Comparison of ENCODE assay signal across 1 cellular context in the genomic region with DNA sequence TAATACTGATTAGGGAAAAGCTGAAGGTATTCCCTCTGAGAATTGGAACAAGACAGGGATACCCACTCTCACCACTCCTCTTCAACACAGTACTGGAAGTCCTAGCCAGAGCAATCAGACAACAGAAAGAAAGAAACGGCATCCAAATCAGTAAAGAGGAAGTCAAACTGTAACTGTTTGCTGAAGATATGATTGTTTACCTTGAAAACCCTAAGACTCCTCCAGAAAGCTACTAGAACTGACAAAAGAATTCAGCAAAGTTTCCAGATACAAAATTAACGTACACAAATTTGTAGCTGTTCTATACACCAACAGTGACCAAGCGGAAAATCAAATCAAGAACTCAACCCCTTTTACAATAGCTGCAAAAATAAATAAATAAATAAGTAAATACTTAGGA.
A peak's percentile ranks its signal among the peaks of the same experiment; 100 is the strongest.
TF ChIP-seq lines count a peak whose summit lies in the region.

No MANE protein-coding gene starts in this region.

TF ChIP-seq in K562, 482 proteins besides CTCF, POLR2A, EP300 and RAD21 (continued from another document and continues in another):
- TF ChIP-seq, protein P1, sequence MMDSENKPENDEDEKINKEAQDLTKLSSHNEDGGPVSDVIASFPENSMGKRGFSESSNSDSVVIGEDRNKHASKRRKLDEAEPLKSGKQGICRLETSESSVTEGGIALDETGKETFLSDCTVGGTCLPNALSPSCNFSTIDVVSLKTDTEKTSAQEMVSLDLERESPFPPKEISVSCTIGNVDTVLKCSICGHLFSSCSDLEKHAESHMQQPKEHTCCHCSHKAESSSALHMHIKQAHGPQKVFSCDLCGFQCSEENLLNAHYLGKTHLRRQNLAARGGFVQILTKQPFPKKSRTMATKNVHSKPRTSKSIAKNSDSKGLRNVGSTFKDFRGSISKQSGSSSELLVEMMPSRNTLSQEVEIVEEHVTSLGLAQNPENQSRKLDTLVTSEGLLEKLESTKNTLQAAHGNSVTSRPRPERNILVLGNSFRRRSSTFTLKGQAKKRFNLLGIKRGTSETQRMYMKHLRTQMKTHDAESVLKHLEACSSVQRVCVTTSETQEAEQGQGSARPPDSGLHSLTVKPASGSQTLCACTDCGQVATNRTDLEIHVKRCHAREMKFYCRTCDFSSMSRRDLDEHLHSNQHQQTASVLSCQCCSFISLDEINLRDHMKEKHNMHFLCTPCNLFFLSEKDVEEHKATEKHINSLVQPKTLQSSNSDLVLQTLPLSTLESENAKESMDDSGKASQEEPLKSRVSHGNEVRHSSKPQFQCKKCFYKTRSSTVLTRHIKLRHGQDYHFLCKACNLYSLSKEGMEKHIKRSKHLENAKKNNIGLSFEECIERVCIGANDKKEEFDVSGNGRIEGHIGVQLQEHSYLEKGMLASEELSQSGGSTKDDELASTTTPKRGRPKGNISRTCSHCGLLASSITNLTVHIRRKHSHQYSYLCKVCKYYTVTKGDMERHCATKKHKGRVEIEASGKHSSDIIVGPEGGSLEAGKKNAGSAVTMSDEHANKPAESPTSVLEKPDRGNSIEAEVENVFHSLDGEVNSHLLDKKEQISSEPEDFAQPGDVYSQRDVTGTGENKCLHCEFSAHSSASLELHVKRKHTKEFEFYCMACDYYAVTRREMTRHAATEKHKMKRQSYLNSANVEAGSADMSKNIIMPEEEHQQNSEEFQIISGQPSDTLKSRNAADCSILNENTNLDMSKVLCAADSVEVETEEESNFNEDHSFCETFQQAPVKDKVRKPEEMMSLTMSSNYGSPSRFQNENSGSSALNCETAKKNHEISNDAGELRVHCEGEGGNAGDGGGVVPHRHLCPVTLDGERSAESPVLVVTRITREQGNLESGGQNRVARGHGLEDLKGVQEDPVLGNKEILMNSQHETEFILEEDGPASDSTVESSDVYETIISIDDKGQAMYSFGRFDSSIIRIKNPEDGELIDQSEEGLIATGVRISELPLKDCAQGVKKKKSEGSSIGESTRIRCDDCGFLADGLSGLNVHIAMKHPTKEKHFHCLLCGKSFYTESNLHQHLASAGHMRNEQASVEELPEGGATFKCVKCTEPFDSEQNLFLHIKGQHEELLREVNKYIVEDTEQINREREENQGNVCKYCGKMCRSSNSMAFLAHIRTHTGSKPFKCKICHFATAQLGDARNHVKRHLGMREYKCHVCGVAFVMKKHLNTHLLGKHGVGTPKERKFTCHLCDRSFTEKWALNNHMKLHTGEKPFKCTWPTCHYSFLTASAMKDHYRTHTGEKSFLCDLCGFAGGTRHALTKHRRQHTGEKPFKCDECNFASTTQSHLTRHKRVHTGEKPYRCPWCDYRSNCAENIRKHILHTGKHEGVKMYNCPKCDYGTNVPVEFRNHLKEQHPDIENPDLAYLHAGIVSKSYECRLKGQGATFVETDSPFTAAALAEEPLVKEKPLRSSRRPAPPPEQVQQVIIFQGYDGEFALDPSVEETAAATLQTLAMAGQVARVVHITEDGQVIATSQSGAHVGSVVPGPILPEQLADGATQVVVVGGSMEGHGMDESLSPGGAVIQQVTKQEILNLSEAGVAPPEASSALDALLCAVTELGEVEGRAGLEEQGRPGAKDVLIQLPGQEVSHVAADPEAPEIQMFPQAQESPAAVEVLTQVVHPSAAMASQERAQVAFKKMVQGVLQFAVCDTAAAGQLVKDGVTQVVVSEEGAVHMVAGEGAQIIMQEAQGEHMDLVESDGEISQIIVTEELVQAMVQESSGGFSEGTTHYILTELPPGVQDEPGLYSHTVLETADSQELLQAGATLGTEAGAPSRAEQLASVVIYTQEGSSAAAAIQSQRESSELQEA (IDR thresholded peaks at IDR 0.05; ENCODE audit: low read depth): no peak
- no peak for TF ChIP-seq ZNF75A (CRISPR knock-in tag; IDR thresholded peaks at IDR 0.05)
- TF ChIP-seq ZNF121 (CRISPR knock-in tag; conservative IDR thresholded peaks at IDR 0.05): no peak
- TF ChIP-seq ZC3H4 (CRISPR knock-in tag; IDR thresholded peaks at IDR 0.05; ENCODE audit: borderline replicate concordance): no peak
- TF ChIP-seq TCF3 (CRISPR knock-in tag; IDR thresholded peaks at IDR 0.05): peak; percentile 75
- no peak for TF ChIP-seq U2AF2 (optimal IDR thresholded peaks at IDR 0.05; ENCODE audit: low read depth, low read length)
- TF ChIP-seq, protein P2, sequence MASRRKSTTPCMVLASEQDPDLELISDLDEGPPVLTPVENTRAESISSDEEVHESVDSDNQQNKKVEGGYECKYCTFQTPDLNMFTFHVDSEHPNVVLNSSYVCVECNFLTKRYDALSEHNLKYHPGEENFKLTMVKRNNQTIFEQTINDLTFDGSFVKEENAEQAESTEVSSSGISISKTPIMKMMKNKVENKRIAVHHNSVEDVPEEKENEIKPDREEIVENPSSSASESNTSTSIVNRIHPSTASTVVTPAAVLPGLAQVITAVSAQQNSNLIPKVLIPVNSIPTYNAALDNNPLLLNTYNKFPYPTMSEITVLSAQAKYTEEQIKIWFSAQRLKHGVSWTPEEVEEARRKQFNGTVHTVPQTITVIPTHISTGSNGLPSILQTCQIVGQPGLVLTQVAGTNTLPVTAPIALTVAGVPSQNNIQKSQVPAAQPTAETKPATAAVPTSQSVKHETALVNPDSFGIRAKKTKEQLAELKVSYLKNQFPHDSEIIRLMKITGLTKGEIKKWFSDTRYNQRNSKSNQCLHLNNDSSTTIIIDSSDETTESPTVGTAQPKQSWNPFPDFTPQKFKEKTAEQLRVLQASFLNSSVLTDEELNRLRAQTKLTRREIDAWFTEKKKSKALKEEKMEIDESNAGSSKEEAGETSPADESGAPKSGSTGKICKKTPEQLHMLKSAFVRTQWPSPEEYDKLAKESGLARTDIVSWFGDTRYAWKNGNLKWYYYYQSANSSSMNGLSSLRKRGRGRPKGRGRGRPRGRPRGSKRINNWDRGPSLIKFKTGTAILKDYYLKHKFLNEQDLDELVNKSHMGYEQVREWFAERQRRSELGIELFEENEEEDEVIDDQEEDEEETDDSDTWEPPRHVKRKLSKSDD (conservative IDR thresholded peaks at IDR 0.05; ENCODE audit: low read length): no peak
- no peak for TF ChIP-seq HDAC6 (IDR thresholded peaks at IDR 0.05; ENCODE audit: low read depth, low read length)
- no peak for TF ChIP-seq ZNF444 (CRISPR knock-in tag; IDR thresholded peaks at IDR 0.05)
- no peak for TF ChIP-seq HMG20A (CRISPR knock-in tag; conservative IDR thresholded peaks at IDR 0.05)
- TF ChIP-seq RFX1 (IDR thresholded peaks at IDR 0.05): no peak
- TF ChIP-seq, protein P3, sequence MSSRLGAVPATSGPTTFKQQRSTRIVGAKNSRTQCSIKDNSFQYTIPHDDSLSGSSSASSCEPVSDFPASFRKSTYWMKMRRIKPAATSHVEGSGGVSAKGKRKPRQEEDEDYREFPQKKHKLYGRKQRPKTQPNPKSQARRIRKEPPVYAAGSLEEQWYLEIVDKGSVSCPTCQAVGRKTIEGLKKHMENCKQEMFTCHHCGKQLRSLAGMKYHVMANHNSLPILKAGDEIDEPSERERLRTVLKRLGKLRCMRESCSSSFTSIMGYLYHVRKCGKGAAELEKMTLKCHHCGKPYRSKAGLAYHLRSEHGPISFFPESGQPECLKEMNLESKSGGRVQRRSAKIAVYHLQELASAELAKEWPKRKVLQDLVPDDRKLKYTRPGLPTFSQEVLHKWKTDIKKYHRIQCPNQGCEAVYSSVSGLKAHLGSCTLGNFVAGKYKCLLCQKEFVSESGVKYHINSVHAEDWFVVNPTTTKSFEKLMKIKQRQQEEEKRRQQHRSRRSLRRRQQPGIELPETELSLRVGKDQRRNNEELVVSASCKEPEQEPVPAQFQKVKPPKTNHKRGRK (tag; IDR thresholded peaks at IDR 0.05): no peak
- TF ChIP-seq CEBPG (CRISPR knock-in tag; IDR thresholded peaks at IDR 0.05): no peak
- no peak for TF ChIP-seq CEBPG (tag; conservative IDR thresholded peaks at IDR 0.05 in 1 of 2, IDR thresholded peaks at IDR 0.05 in 1 of 2)
- no peak for TF ChIP-seq ZNF253 (CRISPR knock-in tag; conservative IDR thresholded peaks at IDR 0.05)
- TF ChIP-seq GABPB2 (CRISPR knock-in tag; conservative IDR thresholded peaks at IDR 0.05): no peak
- TF ChIP-seq RCOR1 (IDR thresholded peaks at IDR 0.05; ENCODE audit: borderline replicate concordance in 1 of 2, low read depth in 2 of 2, low read length in 2 of 2): peak in 1 of 2 experiments; percentile 74; a peak in 2 of 4 replicates
- TF ChIP-seq, protein P4, sequence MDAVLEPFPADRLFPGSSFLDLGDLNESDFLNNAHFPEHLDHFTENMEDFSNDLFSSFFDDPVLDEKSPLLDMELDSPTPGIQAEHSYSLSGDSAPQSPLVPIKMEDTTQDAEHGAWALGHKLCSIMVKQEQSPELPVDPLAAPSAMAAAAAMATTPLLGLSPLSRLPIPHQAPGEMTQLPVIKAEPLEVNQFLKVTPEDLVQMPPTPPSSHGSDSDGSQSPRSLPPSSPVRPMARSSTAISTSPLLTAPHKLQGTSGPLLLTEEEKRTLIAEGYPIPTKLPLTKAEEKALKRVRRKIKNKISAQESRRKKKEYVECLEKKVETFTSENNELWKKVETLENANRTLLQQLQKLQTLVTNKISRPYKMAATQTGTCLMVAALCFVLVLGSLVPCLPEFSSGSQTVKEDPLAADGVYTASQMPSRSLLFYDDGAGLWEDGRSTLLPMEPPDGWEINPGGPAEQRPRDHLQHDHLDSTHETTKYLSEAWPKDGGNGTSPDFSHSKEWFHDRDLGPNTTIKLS (IDR thresholded peaks at IDR 0.05; ENCODE audit: borderline replicate concordance, low read depth): no peak
- TF ChIP-seq ZNF764 (CRISPR knock-in tag; IDR thresholded peaks at IDR 0.05; ENCODE audit: low read depth): no peak
- TF ChIP-seq, protein P5, sequence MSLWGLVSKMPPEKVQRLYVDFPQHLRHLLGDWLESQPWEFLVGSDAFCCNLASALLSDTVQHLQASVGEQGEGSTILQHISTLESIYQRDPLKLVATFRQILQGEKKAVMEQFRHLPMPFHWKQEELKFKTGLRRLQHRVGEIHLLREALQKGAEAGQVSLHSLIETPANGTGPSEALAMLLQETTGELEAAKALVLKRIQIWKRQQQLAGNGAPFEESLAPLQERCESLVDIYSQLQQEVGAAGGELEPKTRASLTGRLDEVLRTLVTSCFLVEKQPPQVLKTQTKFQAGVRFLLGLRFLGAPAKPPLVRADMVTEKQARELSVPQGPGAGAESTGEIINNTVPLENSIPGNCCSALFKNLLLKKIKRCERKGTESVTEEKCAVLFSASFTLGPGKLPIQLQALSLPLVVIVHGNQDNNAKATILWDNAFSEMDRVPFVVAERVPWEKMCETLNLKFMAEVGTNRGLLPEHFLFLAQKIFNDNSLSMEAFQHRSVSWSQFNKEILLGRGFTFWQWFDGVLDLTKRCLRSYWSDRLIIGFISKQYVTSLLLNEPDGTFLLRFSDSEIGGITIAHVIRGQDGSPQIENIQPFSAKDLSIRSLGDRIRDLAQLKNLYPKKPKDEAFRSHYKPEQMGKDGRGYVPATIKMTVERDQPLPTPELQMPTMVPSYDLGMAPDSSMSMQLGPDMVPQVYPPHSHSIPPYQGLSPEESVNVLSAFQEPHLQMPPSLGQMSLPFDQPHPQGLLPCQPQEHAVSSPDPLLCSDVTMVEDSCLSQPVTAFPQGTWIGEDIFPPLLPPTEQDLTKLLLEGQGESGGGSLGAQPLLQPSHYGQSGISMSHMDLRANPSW (CRISPR knock-in tag; IDR thresholded peaks at IDR 0.05): no peak
- TF ChIP-seq, protein P6, sequence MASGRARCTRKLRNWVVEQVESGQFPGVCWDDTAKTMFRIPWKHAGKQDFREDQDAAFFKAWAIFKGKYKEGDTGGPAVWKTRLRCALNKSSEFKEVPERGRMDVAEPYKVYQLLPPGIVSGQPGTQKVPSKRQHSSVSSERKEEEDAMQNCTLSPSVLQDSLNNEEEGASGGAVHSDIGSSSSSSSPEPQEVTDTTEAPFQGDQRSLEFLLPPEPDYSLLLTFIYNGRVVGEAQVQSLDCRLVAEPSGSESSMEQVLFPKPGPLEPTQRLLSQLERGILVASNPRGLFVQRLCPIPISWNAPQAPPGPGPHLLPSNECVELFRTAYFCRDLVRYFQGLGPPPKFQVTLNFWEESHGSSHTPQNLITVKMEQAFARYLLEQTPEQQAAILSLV (tag; IDR thresholded peaks at IDR 0.05): no peak
- TF ChIP-seq ZFX (CRISPR knock-in tag; IDR thresholded peaks at IDR 0.05): no peak
- no peak for TF ChIP-seq RUNX1 (IDR thresholded peaks at IDR 0.05; ENCODE audit: low read depth)
- TF ChIP-seq SNIP1 (IDR thresholded peaks at IDR 0.05; ENCODE audit: low read depth): no peak
- peak; percentile 95 for TF ChIP-seq SPI1 (IDR thresholded peaks at IDR 0.05; ENCODE audit: borderline replicate concordance, low read depth, low read length)
- TF ChIP-seq RB1 (IDR thresholded peaks at IDR 0.05; ENCODE audit: low read depth): no peak
- TF ChIP-seq, protein P7, sequence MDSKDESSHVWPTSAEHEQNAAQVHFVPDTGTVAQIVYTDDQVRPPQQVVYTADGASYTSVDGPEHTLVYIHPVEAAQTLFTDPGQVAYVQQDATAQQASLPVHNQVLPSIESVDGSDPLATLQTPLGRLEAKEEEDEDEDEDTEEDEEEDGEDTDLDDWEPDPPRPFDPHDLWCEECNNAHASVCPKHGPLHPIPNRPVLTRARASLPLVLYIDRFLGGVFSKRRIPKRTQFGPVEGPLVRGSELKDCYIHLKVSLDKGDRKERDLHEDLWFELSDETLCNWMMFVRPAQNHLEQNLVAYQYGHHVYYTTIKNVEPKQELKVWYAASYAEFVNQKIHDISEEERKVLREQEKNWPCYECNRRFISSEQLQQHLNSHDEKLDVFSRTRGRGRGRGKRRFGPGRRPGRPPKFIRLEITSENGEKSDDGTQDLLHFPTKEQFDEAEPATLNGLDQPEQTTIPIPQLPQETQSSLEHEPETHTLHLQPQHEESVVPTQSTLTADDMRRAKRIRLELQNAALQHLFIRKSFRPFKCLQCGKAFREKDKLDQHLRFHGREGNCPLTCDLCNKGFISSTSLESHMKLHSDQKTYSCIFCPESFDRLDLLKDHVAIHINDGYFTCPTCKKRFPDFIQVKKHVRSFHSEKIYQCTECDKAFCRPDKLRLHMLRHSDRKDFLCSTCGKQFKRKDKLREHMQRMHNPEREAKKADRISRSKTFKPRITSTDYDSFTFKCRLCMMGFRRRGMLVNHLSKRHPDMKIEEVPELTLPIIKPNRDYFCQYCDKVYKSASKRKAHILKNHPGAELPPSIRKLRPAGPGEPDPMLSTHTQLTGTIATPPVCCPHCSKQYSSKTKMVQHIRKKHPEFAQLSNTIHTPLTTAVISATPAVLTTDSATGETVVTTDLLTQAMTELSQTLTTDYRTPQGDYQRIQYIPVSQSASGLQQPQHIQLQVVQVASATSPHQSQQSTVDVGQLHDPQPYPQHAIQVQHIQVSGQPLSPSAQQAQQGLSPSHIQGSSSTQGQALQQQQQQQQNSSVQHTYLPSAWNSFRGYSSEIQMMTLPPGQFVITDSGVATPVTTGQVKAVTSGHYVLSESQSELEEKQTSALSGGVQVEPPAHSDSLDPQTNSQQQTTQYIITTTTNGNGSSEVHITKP (IDR thresholded peaks at IDR 0.05; ENCODE audit: partially characterized antibody): no peak
- TF ChIP-seq NRF1 (conservative IDR thresholded peaks at IDR 0.05 in 1 of 2, IDR thresholded peaks at IDR 0.05 in 1 of 2): no peak
- TF ChIP-seq, protein P8, sequence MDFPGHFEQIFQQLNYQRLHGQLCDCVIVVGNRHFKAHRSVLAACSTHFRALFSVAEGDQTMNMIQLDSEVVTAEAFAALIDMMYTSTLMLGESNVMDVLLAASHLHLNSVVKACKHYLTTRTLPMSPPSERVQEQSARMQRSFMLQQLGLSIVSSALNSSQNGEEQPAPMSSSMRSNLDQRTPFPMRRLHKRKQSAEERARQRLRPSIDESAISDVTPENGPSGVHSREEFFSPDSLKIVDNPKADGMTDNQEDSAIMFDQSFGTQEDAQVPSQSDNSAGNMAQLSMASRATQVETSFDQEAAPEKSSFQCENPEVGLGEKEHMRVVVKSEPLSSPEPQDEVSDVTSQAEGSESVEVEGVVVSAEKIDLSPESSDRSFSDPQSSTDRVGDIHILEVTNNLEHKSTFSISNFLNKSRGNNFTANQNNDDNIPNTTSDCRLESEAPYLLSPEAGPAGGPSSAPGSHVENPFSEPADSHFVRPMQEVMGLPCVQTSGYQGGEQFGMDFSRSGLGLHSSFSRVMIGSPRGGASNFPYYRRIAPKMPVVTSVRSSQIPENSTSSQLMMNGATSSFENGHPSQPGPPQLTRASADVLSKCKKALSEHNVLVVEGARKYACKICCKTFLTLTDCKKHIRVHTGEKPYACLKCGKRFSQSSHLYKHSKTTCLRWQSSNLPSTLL (IDR thresholded peaks at IDR 0.05): no peak
- TF ChIP-seq MXI1 (IDR thresholded peaks at IDR 0.05; ENCODE audit: low read depth, low read length): no peak
- TF ChIP-seq, protein P9, sequence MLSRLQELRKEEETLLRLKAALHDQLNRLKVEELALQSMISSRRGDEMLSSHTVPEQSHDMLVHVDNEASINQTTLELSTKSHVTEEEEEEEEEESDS (CRISPR knock-in tag; IDR thresholded peaks at IDR 0.05): no peak
